8 cellular contexts compared by ENCODE assay signal in the genomic region with DNA sequence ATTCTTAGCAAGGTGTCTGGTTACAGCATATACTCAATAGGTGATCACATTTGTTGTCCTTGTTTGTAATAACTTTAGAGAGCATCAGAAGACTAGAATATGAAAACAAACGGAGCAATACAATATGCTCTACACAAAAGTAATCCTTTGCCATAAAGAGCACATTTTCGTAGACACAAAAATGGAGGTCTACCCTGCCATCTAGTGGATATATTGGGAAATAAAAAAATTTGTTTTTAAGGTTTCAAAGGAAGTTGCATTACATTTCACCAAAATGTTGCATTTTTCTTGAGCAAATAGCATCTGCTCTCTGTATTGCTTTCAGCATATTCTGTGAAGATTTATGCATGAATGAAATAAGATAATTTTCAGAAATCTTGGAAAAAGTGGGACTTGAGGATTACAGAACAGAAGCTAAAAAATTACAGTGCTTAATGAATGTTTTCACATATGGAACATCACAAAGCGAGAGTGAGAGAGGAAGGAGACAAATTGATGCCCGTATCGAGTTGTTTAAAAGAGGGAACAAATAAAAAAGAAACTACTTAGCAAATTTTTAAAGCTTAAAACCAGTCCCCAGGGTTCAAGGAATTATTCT.
A peak's percentile ranks its signal among the peaks of the same experiment; 100 is the strongest.
DNase-seq lines count a peak whose midpoint lies in the region; ATAC-seq and TF ChIP-seq lines count a peak whose summit lies in the region.

No MANE protein-coding gene starts in this region.

- no peaks in the 10 kb centered on the region for H3K4me1 ChIP-seq in thoracic aorta (ENCODE audit: control insufficient read depth in 1 of 2, low read depth in 2 of 2)

- no peaks in the 10 kb centered on the region for H3K36me3 ChIP-seq in thoracic aorta

- H3K27me3 ChIP-seq in thoracic aorta (replicated peaks; ENCODE audit: insufficient read depth): no peaks in the 10 kb centered on the region

- DNase-seq in SKM-1 treated with dmso at 0.1 percent for 144 hours (lab: John Stamatoyannopoulos, UW; ENCODE audit: unreplicated experiment) (peak; percentile 33), SKM-1 (lab: John Stamatoyannopoulos, UW; ENCODE audit: unreplicated experiment) (no peak), SW480 (ENCODE audit: low spot score) (peak; percentile 16), left ventricle myocardium superior (no peak), thoracic aorta (ENCODE audit: low spot score) (no peak), NCI-H1105 treated with DMSO at 0.1 percent for 48 hours (lab: John Stamatoyannopoulos, UW) (no peak)

- intact Hi-C loops in left ventricle myocardium superior (cut with micrococcal nuclease): no loop called here

- ATAC-seq in HG03558 (IDR thresholded peaks at IDR 0.05; ENCODE audit: extremely low read depth, unreplicated experiment) (peak; percentile 68), left ventricle myocardium superior (peak; percentile 47), thoracic aorta (ENCODE audit: insufficient number of reproducible peaks, low FRiP score, low read depth) (no peak), GM18517 (IDR thresholded peaks at IDR 0.05; ENCODE audit: unreplicated experiment) (no peak)

- no peaks in the 10 kb centered on the region for H3K9me3 ChIP-seq in thoracic aorta

- H3K27ac ChIP-seq in thoracic aorta: no peak overlapping the region

- no peak overlapping the region for H3K4me3 ChIP-seq in thoracic aorta

- peak; percentile 53 for TF ChIP-seq CTCF in thoracic aorta (IDR thresholded peaks at IDR 0.05)

Comparison
In these comparisons a context has a peak if more than half of its experiments do, and no peak if none do; other contexts are left out.
1. DNase-seq: peak in SKM-1 treated with dmso at 0.1 percent for 144 hours (single experiment) and SW480 (single experiment); none in SKM-1 (single experiment), left ventricle myocardium superior (single experiment), thoracic aorta (single experiment) and NCI-H1105 treated with DMSO at 0.1 percent for 48 hours (single experiment).
2. ATAC-seq: peak in HG03558 (single experiment) and left ventricle myocardium superior (single experiment); none in thoracic aorta (single experiment) and GM18517 (single experiment).